17 cellular contexts compared by ENCODE assay signal in the genomic region with DNA sequence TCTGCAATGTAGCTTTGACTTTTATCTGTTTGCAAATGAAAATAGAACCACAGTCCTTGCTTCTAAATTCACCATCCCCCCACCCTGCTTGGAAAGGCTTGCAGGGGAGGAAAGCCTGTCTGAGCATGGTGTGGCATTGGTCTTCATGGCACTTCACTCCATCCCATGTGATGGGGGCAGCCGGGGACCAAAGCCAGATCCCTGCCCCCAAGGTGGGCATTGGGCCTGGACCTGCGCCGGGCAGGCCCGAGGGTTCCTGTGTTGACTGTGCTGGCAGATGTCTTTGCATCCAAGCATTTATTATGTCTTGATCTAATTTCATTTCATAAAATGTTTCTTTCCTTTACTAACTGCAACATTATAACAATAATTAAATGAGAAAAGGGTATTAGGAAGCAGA.
A peak's percentile ranks its signal among the peaks of the same experiment; 100 is the strongest.
DNase-seq lines count a peak whose midpoint lies in the region; ATAC-seq and TF ChIP-seq lines count a peak whose summit lies in the region.
"Had no signal": no experiment of that assay in that cellular context is flagged by ENCODE, and none has a peak within 500 bp of the region (broad histone marks: within the 10 kb centered on the region; RNA-seq: fewer than 3 reads in every experiment).

No MANE protein-coding gene starts in this region.

- H3K4me1 ChIP-seq in BLaER1 treated with 17β-estradiol and CSF1 and Interleukin-3, amounts not matched to agents 10 nM and 100 nM: peaks cover 5 to 79% (median 62%) of the 10 kb centered on the region in 10 experiments; a peak in 18 of 20 replicates
- H3K4me1 ChIP-seq in vagina: no peaks in the 10 kb centered on the region

- ATAC-seq in activated CD8-positive, alpha-beta memory T cell treated with anti-CD3 and anti-CD28 coated beads, Interleukin-2, amount 10 ng/mL, durations not matched to agents 7 days and 5 days: no peak
- ATAC-seq in activated naive CD8-positive, alpha-beta T cell treated with anti-CD3 and anti-CD28 coated beads, Interleukin-2, amount 50 U/mL, for 24 hours: no peak
- no peak for ATAC-seq in GM18867 (IDR thresholded peaks at IDR 0.05; ENCODE audit: unreplicated experiment)

- TF ChIP-seq POLR2A in vagina (IDR thresholded peaks at IDR 0.05): no peak

- H3K9me3 ChIP-seq in BLaER1 treated with 17β-estradiol and CSF1 and Interleukin-3, amounts not matched to agents 10 nM and 100 nM (replicated peaks in 1 of 11): peaks cover 0 to 3% (median 0%) of the 10 kb centered on the region in 11 experiments; a peak in 2 of 22 replicates
- H3K9me3 ChIP-seq in vagina: no peaks in the 10 kb centered on the region

- no peak overlapping the region for H3K4me3 ChIP-seq in BLaER1 treated with 17β-estradiol and CSF1 and Interleukin-3, amounts not matched to agents 10 nM and 100 nM
- no peak overlapping the region for H3K4me3 ChIP-seq in vagina
- H3K4me3 ChIP-seq: GM23248 had no signal

- no peak overlapping the region for H3K9ac ChIP-seq in BLaER1 treated with 17β-estradiol and CSF1 and Interleukin-3, amounts not matched to agents 10 nM and 100 nM
- H3K9ac ChIP-seq: GM23248 had no signal

- DNase-seq in activated CD8-positive, alpha-beta memory T cell treated with anti-CD3 and anti-CD28 coated beads for 24 hours: peak; percentile 11
- DNase-seq in activated CD8-positive, alpha-beta memory T cell treated with anti-CD3 and anti-CD28 coated beads, Interleukin-2, amount 10 ng/mL, durations not matched to agents 7 days and 5 days: no peak
- DNase-seq in glutamatergic neuron: no peak
- DNase-seq in vagina (ENCODE audit: extremely low spot score in 2 of 2): peak; percentile 16 to 37
- DNase-seq in activated naive CD8-positive, alpha-beta T cell treated with anti-CD3 and anti-CD28 coated beads, Interleukin-2, amount 50 U/mL, for 24 hours: no peak
- DNase-seq: CD4-positive, alpha-beta memory T cell; DMS153; DMS79; GDM1; GM23248; HCEC 1CT; KBM-7 had no signal

- H4K20me1 ChIP-seq in BLaER1 treated with 17β-estradiol and CSF1 and Interleukin-3, amounts not matched to agents 10 nM and 100 nM: peaks cover 0 to 7% (median 0%) of the 10 kb centered on the region in 11 experiments; a peak in 1 of 22 replicates

- H3K27me3 ChIP-seq in BLaER1 treated with 17β-estradiol and CSF1 and Interleukin-3, amounts not matched to agents 10 nM and 100 nM: peaks cover 0 to 7% (median 0%) of the 10 kb centered on the region in 11 experiments; a peak in 3 of 22 replicates
- H3K27me3 ChIP-seq in vagina: no peaks in the 10 kb centered on the region

- no peak overlapping the region for H3K27ac Mint-ChIP-seq in activated CD8-positive, alpha-beta memory T cell treated with anti-CD3 and anti-CD28 coated beads, Interleukin-2, amount 10 ng/mL, durations not matched to agents 7 days and 5 days
- H3K27ac Mint-ChIP-seq in glutamatergic neuron (ENCODE audit: unreplicated experiment): no peak overlapping the region
- H3K27ac Mint-ChIP-seq in activated naive CD8-positive, alpha-beta T cell treated with anti-CD3 and anti-CD28 coated beads, Interleukin-2, amount 50 U/mL, for 24 hours: no peak overlapping the region
- H3K27ac Mint-ChIP-seq: B cell; CD14-positive monocyte; CD4-positive, alpha-beta memory T cell; IgD-negative memory B cell had no signal

- H3K36me3 Mint-ChIP-seq in activated CD8-positive, alpha-beta memory T cell treated with anti-CD3 and anti-CD28 coated beads, Interleukin-2, amount 10 ng/mL, durations not matched to agents 7 days and 5 days: no peaks in the 10 kb centered on the region
- H3K36me3 Mint-ChIP-seq in glutamatergic neuron (ENCODE audit: unreplicated experiment): no peaks in the 10 kb centered on the region
- H3K36me3 Mint-ChIP-seq in activated naive CD8-positive, alpha-beta T cell treated with anti-CD3 and anti-CD28 coated beads, Interleukin-2, amount 50 U/mL, for 24 hours (ENCODE audit: low read depth): no peaks in the 10 kb centered on the region
- H3K36me3 Mint-ChIP-seq: CD14-positive monocyte; CD4-positive, alpha-beta memory T cell had no signal

- H3K4me3 Mint-ChIP-seq in activated CD8-positive, alpha-beta memory T cell treated with anti-CD3 and anti-CD28 coated beads, Interleukin-2, amount 10 ng/mL, durations not matched to agents 7 days and 5 days: no peak overlapping the region
- peak overlapping the region; percentile 9 for H3K4me3 Mint-ChIP-seq in glutamatergic neuron (ENCODE audit: unreplicated experiment)
- H3K4me3 Mint-ChIP-seq in activated naive CD8-positive, alpha-beta T cell treated with anti-CD3 and anti-CD28 coated beads, Interleukin-2, amount 50 U/mL, for 24 hours: no peak overlapping the region
- H3K4me3 Mint-ChIP-seq: B cell; CD14-positive monocyte; CD4-positive, alpha-beta memory T cell; IgD-negative memory B cell had no signal

- no peaks in the 10 kb centered on the region for H3K27me3 Mint-ChIP-seq in activated CD8-positive, alpha-beta memory T cell treated with anti-CD3 and anti-CD28 coated beads, Interleukin-2, amount 10 ng/mL, durations not matched to agents 7 days and 5 days
- peaks cover 8% of the 10 kb centered on the region for H3K27me3 Mint-ChIP-seq in glutamatergic neuron (ENCODE audit: unreplicated experiment)
- peaks cover 5% of the 10 kb centered on the region for H3K27me3 Mint-ChIP-seq in activated naive CD8-positive, alpha-beta T cell treated with anti-CD3 and anti-CD28 coated beads, Interleukin-2, amount 50 U/mL, for 24 hours
- H3K27me3 Mint-ChIP-seq: B cell had no signal

- no peaks in the 10 kb centered on the region for H3K36me3 ChIP-seq in BLaER1 treated with 17β-estradiol and CSF1 and Interleukin-3, amounts not matched to agents 10 nM and 100 nM
- H3K36me3 ChIP-seq in vagina: no peaks in the 10 kb centered on the region

- CTCF ChIA-PET in activated CD8-positive, alpha-beta memory T cell treated with anti-CD3 and anti-CD28 coated beads, Interleukin-2, amount 10 ng/mL, durations not matched to agents 7 days and 5 days (lab: Charles Lee): interaction anchor here (1.2 kb wide), 1 partner anchor 192 kb away, joined by 3 read pairs; no protein-coding TSS in a partner anchor

- intact Hi-C loops in vagina (cut with DNase I): no loop called here

- H3K4me2 ChIP-seq in BLaER1 treated with 17β-estradiol and CSF1 and Interleukin-3, amounts not matched to agents 10 nM and 100 nM: peak overlapping the region in 8 of 11 experiments; percentile 8 to 94 (median 79); a peak in 13 of 22 replicates

- TF ChIP-seq CTCF in glutamatergic neuron (IDR thresholded peaks at IDR 0.05; ENCODE audit: partially characterized antibody, unreplicated experiment): no peak
- no peak for TF ChIP-seq CTCF in vagina (IDR thresholded peaks at IDR 0.05)

- no peaks in the 10 kb centered on the region for H3K9me3 Mint-ChIP-seq in activated CD8-positive, alpha-beta memory T cell treated with anti-CD3 and anti-CD28 coated beads, Interleukin-2, amount 10 ng/mL, durations not matched to agents 7 days and 5 days (ENCODE audit: low read depth)
- H3K9me3 Mint-ChIP-seq in glutamatergic neuron (ENCODE audit: unreplicated experiment): peaks cover 11% of the 10 kb centered on the region
- no peaks in the 10 kb centered on the region for H3K9me3 Mint-ChIP-seq in activated naive CD8-positive, alpha-beta T cell treated with anti-CD3 and anti-CD28 coated beads, Interleukin-2, amount 50 U/mL, for 24 hours
- H3K9me3 Mint-ChIP-seq: CD14-positive monocyte, IgD-negative memory B cell had no signal

- H3K27ac ChIP-seq in BLaER1 treated with 17β-estradiol and CSF1 and Interleukin-3, amounts not matched to agents 10 nM and 100 nM: no peak overlapping the region
- no peak overlapping the region for H3K27ac ChIP-seq in vagina
- H3K27ac ChIP-seq: GM23248 had no signal

- H3K4me1 Mint-ChIP-seq in activated CD8-positive, alpha-beta memory T cell treated with anti-CD3 and anti-CD28 coated beads, Interleukin-2, amount 10 ng/mL, durations not matched to agents 7 days and 5 days: no peaks in the 10 kb centered on the region
- peaks cover 39% of the 10 kb centered on the region for H3K4me1 Mint-ChIP-seq in glutamatergic neuron (ENCODE audit: low read depth, unreplicated experiment)
- H3K4me1 Mint-ChIP-seq in activated naive CD8-positive, alpha-beta T cell treated with anti-CD3 and anti-CD28 coated beads, Interleukin-2, amount 50 U/mL, for 24 hours: no peaks in the 10 kb centered on the region
- H3K4me1 Mint-ChIP-seq: CD14-positive monocyte; CD4-positive, alpha-beta memory T cell had no signal

Comparison
In these comparisons a context has a peak if more than half of its experiments do, and no peak if none do; other contexts are left out.
1. DNase-seq: peak in activated CD8-positive, alpha-beta memory T cell treated with anti-CD3 and anti-CD28 coated beads for 24 hours (single experiment) and vagina (2 of 2); none in activated CD8-positive, alpha-beta memory T cell treated with anti-CD3 and anti-CD28 coated beads, Interleukin-2, amount 10 ng/mL, durations not matched to agents 7 days and 5 days (single experiment), glutamatergic neuron (single experiment) and activated naive CD8-positive, alpha-beta T cell treated with anti-CD3 and anti-CD28 coated beads, Interleukin-2, amount 50 U/mL, for 24 hours (single experiment).